Comparison of ENCODE assay signal across 12 cellular contexts in the genomic region with DNA sequence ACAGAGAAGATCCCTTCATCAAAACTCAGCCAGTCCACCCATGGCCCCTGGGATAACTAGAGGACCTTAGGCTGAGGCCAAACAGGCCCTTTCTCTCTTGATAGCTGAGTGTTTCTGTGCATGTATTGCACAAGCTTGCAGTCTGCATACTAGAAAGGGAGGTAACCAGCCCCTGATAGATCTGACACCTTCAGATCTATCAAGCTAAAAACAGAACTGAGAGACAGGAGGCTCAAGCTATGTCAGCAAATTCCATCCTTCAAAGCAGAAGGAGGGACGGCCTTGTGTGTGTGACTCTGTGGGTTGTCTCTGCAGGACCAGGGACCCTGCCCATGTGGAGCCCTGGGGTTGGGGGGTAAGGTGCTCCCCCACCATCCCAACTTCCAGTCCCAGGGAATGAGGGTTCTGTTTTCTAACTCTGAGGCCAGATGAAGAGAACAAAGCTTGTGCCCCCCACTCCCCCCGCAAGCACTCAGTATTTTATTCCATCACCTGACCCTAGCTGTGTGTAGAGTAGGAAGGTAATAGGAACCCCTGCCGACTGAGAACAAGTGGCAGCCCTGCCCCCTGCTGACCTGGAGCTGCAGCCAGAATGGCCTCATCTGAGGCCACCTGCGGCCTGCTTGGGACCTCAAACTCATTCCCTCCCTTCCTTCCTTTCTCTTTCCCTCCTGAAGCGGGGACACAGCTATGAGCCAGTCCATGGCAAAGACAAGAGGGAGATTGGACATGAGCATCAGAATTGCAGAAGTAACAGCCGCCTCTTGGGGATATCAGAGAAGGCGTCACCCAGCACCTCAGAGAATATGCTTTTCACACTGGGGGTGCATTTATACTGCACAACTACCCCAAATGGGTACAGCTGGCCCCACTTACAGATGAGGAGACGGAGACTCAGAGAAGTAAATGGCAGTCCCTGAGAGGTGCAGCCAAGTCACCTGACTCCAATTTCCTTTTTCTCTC.
DNase-seq lines count a peak whose midpoint lies in the region; ATAC-seq and TF ChIP-seq lines count a peak whose summit lies in the region.
"Had no signal": no experiment of that assay in that cellular context is flagged by ENCODE, and none has a peak within 500 bp of the region (broad histone marks: within the 10 kb centered on the region; RNA-seq: fewer than 3 reads in every experiment).

No MANE protein-coding gene starts in this region.

- H3K27me3 ChIP-seq in DND-41 (ENCODE audit: insufficient read depth, low read length, poor library complexity) (no peaks in the 10 kb centered on the region), H7 (ENCODE audit: control insufficient read depth, insufficient read depth, low read length) (no peaks in the 10 kb centered on the region), NT2/D1 (ENCODE audit: insufficient read depth, insufficient read length) (no peaks in the 10 kb centered on the region), mucosa of rectum (ENCODE audit: control insufficient read depth in 2 of 2, insufficient read depth in 2 of 2, low read length in 2 of 2) (no peaks in the 10 kb centered on the region)

- no peak overlapping the region for H2AFZ ChIP-seq in DND-41 (ENCODE audit: low read depth, low read length)

- TF ChIP-seq CTCF in DND-41 (IDR thresholded peaks at IDR 0.05; ENCODE audit: borderline replicate concordance, extremely low read depth, low read length, poor library complexity, severe bottlenecking) = peak; percentile 21

- no peak overlapping the region for H3K4me3 ChIP-seq in DND-41 (ENCODE audit: low read depth in 1 of 2, low read length in 2 of 2)
- H3K4me3 ChIP-seq in H7 (ENCODE audit: insufficient read depth, low read depth, low read length) = no peak overlapping the region
- no peak overlapping the region for H3K4me3 ChIP-seq in NT2/D1 (ENCODE audit: insufficient read length, low read depth)
- peak overlapping the region; percentile 59 to 67 for H3K4me3 ChIP-seq in mucosa of rectum (ENCODE audit: low read length in 2 of 2)

- no peak overlapping the region for H3K9ac ChIP-seq in DND-41 (ENCODE audit: low read depth, low read length)
- peak overlapping the region; percentile 3 for H3K9ac ChIP-seq in NT2/D1 (ENCODE audit: insufficient read length, low read depth)
- H3K9ac ChIP-seq in mucosa of rectum (ENCODE audit: low read depth in 1 of 2, low read length in 2 of 2) = peak overlapping the region in 1 of 2 donors; percentile 74

- DNase-seq in DND-41 = no peak
- peak; percentile 72 for DNase-seq in H7
- no peak for DNase-seq in NT2/D1 (ENCODE audit: low read depth, low spot score)
- DNase-seq in SKM-1 (lab: John Stamatoyannopoulos, UW; ENCODE audit: unreplicated experiment) = no peak
- DNase-seq in sciatic nerve (ENCODE audit: low spot score) = no peak
- no peak for DNase-seq in KBM-7
- DNase-seq: NCI-H1105 treated with DMSO at 0.1 percent for 48 hours, T-helper 9 cell had no signal

- ATAC-seq in DND-41 (ENCODE audit: insufficient read depth, low read depth) = no peak
- ATAC-seq in GM18505 (IDR thresholded peaks at IDR 0.05; ENCODE audit: unreplicated experiment) = no peak
- no peak for ATAC-seq in sciatic nerve
- ATAC-seq: natural killer cell treated with Interleukin-12 subunit alpha and Interleukin-12 subunit beta and Interleukin-15 and Interleukin-18, amount 100 ng/mL, for 72 hours had no signal

- no peak overlapping the region for H3K4me2 ChIP-seq in DND-41 (ENCODE audit: insufficient read depth, low read length)

- H3K79me2 ChIP-seq in DND-41 (ENCODE audit: insufficient read depth, low read length) = peaks cover 36% of the 10 kb centered on the region

- in situ Hi-C loops in KBM-7 (cut with MboI; ENCODE audit: low pct_unique_long_range_greater_than_20kb, low sequenced_read_pairs) = no loop called here

- H4K20me1 ChIP-seq in DND-41 (ENCODE audit: insufficient read depth, low read length) = no peaks in the 10 kb centered on the region

- intact Hi-C loops in sciatic nerve (cut with DNase I) = no loop called here

- no peak for TF ChIP-seq POLR2A in GM18505 (IDR thresholded peaks at IDR 0.05; ENCODE audit: borderline replicate concordance, extremely low read depth, insufficient read depth, insufficient read length)

- H3K27ac ChIP-seq in DND-41 (ENCODE audit: low read length) = peak overlapping the region; percentile 98
- H3K27ac ChIP-seq in mucosa of rectum (ENCODE audit: low read depth in 2 of 2, low read length in 2 of 2) = peak overlapping the region; percentile 59 to 72
- H3K27ac ChIP-seq: C4-2B had no signal

- H3K36me3 ChIP-seq in DND-41 (ENCODE audit: insufficient read depth, low read length) (no peaks in the 10 kb centered on the region), H7 (replicated peaks; ENCODE audit: control insufficient read depth, insufficient read depth, low read length) (no peaks in the 10 kb centered on the region), NT2/D1 (ENCODE audit: insufficient read depth, insufficient read length, low read length) (no peaks in the 10 kb centered on the region), mucosa of rectum (ENCODE audit: control insufficient read depth in 2 of 2, insufficient read depth in 2 of 2, low read length in 2 of 2) (peaks cover 3 to 9% of the 10 kb centered on the region in 2 donors)

- H3K4me1 ChIP-seq in DND-41 (ENCODE audit: insufficient read depth, low read length) (peaks cover 68% of the 10 kb centered on the region), NT2/D1 (ENCODE audit: insufficient read depth, insufficient read length) (peaks cover 45% of the 10 kb centered on the region), mucosa of rectum (ENCODE audit: control insufficient read depth in 2 of 2, insufficient read depth in 2 of 2, low read length in 2 of 2) (peaks cover 49 to 58% of the 10 kb centered on the region in 2 donors)

- no peaks in the 10 kb centered on the region for H3K9me3 ChIP-seq in DND-41 (ENCODE audit: insufficient read depth, low read length, severe bottlenecking)
- H3K9me3 ChIP-seq in NT2/D1 (ENCODE audit: insufficient read depth, low read length) = no peaks in the 10 kb centered on the region
- no peaks in the 10 kb centered on the region for H3K9me3 ChIP-seq in mucosa of rectum (ENCODE audit: control insufficient read depth in 2 of 2, low read length in 2 of 2)

Comparison
In these comparisons a context has a peak if more than half of its experiments do, and no peak if none do; other contexts are left out.
1. H3K4me3 ChIP-seq: peak in mucosa of rectum (2 of 2); none in DND-41 (0 of 2), H7 (single experiment) and NT2/D1 (single experiment).